2 cellular contexts compared by ENCODE assay signal in the genomic region with DNA sequence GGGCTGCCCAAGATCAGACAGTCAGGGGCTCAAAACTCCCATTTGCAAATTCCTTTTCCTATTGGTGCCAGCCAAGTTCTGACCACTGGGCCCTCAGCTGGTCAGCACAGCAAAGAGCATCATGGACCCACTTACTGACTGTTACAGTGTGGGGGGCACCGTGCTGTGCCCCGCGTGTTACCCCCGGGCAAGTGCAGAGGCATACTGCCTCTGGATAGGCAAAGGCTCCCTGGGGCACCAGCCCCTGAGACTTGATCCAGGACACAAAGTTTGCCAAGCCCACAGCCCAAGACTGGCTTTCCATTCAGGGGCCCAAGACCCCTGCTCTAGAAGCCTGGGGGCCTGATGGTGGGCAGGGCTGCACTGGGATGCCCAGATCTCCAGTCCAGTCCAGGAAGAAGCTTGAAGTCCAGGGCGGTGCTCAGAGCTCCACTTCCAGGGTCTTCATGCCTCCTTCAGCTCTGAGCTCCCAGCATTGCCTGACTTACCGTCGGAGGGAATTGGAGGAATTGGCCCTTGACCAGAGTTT.
TF ChIP-seq lines count a peak whose summit lies in the region.

No MANE protein-coding gene starts in this region.

TF ChIP-seq in SK-N-SH, 30 proteins besides CTCF, POLR2A, EP300 and RAD21 (continued from another document):
- TF ChIP-seq, protein P1, sequence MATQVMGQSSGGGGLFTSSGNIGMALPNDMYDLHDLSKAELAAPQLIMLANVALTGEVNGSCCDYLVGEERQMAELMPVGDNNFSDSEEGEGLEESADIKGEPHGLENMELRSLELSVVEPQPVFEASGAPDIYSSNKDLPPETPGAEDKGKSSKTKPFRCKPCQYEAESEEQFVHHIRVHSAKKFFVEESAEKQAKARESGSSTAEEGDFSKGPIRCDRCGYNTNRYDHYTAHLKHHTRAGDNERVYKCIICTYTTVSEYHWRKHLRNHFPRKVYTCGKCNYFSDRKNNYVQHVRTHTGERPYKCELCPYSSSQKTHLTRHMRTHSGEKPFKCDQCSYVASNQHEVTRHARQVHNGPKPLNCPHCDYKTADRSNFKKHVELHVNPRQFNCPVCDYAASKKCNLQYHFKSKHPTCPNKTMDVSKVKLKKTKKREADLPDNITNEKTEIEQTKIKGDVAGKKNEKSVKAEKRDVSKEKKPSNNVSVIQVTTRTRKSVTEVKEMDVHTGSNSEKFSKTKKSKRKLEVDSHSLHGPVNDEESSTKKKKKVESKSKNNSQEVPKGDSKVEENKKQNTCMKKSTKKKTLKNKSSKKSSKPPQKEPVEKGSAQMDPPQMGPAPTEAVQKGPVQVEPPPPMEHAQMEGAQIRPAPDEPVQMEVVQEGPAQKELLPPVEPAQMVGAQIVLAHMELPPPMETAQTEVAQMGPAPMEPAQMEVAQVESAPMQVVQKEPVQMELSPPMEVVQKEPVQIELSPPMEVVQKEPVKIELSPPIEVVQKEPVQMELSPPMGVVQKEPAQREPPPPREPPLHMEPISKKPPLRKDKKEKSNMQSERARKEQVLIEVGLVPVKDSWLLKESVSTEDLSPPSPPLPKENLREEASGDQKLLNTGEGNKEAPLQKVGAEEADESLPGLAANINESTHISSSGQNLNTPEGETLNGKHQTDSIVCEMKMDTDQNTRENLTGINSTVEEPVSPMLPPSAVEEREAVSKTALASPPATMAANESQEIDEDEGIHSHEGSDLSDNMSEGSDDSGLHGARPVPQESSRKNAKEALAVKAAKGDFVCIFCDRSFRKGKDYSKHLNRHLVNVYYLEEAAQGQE (IDR thresholded peaks at IDR 0.05; ENCODE audit: low read depth, low read length) = no peak
- TF ChIP-seq YY1 (IDR thresholded peaks at IDR 0.05; ENCODE audit: low read depth) = no peak
- TF ChIP-seq, protein P2, sequence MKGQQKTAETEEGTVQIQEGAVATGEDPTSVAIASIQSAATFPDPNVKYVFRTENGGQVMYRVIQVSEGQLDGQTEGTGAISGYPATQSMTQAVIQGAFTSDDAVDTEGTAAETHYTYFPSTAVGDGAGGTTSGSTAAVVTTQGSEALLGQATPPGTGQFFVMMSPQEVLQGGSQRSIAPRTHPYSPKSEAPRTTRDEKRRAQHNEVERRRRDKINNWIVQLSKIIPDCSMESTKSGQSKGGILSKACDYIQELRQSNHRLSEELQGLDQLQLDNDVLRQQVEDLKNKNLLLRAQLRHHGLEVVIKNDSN (IDR thresholded peaks at IDR 0.05; ENCODE audit: borderline replicate concordance, low read depth) = no peak
- TF ChIP-seq, protein P3, sequence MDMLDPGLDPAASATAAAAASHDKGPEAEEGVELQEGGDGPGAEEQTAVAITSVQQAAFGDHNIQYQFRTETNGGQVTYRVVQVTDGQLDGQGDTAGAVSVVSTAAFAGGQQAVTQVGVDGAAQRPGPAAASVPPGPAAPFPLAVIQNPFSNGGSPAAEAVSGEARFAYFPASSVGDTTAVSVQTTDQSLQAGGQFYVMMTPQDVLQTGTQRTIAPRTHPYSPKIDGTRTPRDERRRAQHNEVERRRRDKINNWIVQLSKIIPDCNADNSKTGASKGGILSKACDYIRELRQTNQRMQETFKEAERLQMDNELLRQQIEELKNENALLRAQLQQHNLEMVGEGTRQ (IDR thresholded peaks at IDR 0.05; ENCODE audit: borderline replicate concordance, low read depth, low read length) = no peak
- TF ChIP-seq MXI1 (IDR thresholded peaks at IDR 0.05; ENCODE audit: low read depth, low read length) = no peak
- TF ChIP-seq FOSL2 (IDR thresholded peaks at IDR 0.05; ENCODE audit: borderline replicate concordance, low read depth) = no peak
TF ChIP-seq in SK-N-SH: peak in this region for 0.

TF ChIP-seq in SK-N-SH treated with all-trans-retinoic acid at 6 μM for 48 hours, 23 proteins besides CTCF, POLR2A, EP300 and RAD21 (continued from another document):
- TF ChIP-seq, protein P4, sequence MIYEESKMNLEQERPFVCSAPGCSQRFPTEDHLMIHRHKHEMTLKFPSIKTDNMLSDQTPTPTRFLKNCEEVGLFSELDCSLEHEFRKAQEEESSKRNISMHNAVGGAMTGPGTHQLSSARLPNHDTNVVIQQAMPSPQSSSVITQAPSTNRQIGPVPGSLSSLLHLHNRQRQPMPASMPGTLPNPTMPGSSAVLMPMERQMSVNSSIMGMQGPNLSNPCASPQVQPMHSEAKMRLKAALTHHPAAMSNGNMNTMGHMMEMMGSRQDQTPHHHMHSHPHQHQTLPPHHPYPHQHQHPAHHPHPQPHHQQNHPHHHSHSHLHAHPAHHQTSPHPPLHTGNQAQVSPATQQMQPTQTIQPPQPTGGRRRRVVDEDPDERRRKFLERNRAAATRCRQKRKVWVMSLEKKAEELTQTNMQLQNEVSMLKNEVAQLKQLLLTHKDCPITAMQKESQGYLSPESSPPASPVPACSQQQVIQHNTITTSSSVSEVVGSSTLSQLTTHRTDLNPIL (CRISPR knock-in tag; IDR thresholded peaks at IDR 0.05; ENCODE audit: low read depth) = no peak
- TF ChIP-seq ZFP30 (CRISPR knock-in tag; IDR thresholded peaks at IDR 0.05) (no peak), ZC3H10 (CRISPR knock-in tag; IDR thresholded peaks at IDR 0.05) (no peak)
